ENCODE assay signal across 8 cellular contexts in the genomic region with DNA sequence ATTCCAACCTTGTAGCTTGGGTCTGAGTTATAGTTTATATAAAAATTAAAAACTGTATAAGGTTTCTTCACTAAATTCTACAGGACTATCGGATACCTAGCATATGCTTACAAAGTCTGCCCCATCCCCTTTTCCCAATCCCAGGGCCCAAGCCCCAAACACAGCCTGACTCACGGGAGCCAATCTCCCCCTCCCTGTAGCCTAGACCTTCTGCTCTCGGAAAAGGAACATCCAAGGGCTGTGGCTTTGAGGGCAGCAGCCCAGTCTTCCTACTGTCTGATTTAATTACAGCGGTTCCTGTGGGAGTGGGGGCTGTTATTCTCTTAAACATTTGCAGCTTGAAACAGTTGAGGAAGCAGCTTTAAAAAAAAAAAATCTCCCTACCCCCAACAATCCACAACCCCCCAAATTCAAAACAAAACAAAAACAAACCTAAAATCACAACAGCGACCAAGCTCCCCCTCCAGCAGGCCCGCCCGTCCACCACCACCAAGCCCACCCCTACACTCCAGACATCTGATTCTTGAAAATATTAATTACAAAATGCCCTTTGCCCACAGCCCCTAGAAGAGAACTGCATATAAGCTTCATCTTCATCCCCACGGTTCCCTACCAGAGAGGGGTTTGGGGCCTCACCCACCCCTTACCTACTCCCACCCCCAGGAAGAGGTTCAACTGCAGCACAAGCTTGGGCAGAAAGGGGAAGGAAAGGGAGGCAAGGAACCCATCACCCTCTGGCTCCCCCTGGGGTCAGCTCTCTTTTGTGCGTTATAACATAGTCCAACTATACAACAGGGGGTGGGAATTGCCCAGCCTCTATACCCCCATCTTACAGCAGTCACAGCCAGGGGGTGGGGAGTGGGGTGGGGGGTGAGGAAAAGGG. TPM values are rescaled to one million over a fixed set of nuclear protein-coding genes. Genes with fewer than 3 reads are reported as not detected.
DNase-seq lines count a peak whose midpoint lies in the region; TF ChIP-seq lines count a peak whose summit lies in the region.

No MANE protein-coding gene starts in this region.

- intact Hi-C loops in vagina (cut with DNase I), result loop anchor here (10.0 kb wide), 1 partner anchor 1735 kb away; no protein-coding TSS in a partner anchor

- H3K36me3 ChIP-seq in vagina, result peaks cover 0 to 33% of the 10 kb centered on the region in 2 donors

- DNase-seq in Caki2 (ENCODE audit: low read depth), result peak; percentile 18
- peak in 51 of 76 experiments; percentile 4 to 67 (median 30) for DNase-seq in HUDEP-2 (lab: John Stamatoyannopoulos, UW; ENCODE audit: unreplicated experiment in 76 of 76)
- peak; percentile 29 to 32 for DNase-seq in SW 1271 (lab: John Stamatoyannopoulos, UW)
- no peak for DNase-seq in caudate nucleus (lab: John Stamatoyannopoulos, UW)
- no peak for DNase-seq in vagina (ENCODE audit: extremely low spot score in 2 of 2)
- DNase-seq in effector CD4-positive, alpha-beta T cell, result no peak
- DNase-seq in epidermal melanocyte (ENCODE audit: insufficient read length, low spot score), result no peak

- peak overlapping the region; percentile 84 for H3K4me3 ChIP-seq in mononuclear cell (ENCODE audit: low read length)
- peak overlapping the region in 1 of 2 donors; percentile 87 for H3K4me3 ChIP-seq in vagina

- H3K27me3 ChIP-seq in mononuclear cell (ENCODE audit: insufficient read depth, low read length) (no peaks in the 10 kb centered on the region), vagina (no peaks in the 10 kb centered on the region)

- in situ Hi-C loops in Caki2 (cut with HindIII; ENCODE audit: low pct_unique_long_range_greater_than_20kb, low sequenced_read_pairs), result no loop called here

- no peak for TF ChIP-seq CTCF in vagina (IDR thresholded peaks at IDR 0.05)

- TF ChIP-seq POLR2A in vagina (IDR thresholded peaks at IDR 0.05), result no peak

- H3K9me3 ChIP-seq in mononuclear cell (ENCODE audit: low read depth, low read length) (no peaks in the 10 kb centered on the region), vagina (no peaks in the 10 kb centered on the region)

- peaks cover 27% of the 10 kb centered on the region for H3K4me1 ChIP-seq in mononuclear cell (ENCODE audit: insufficient read depth, low read length)
- peaks cover 14% of the 10 kb centered on the region for H3K4me1 ChIP-seq in vagina

- H3K27ac ChIP-seq in caudate nucleus (ENCODE audit: low read depth, low read length) (peak overlapping the region; percentile 58), vagina (peak overlapping the region; percentile 88)

RNA-seq across cellular contexts. Expression of gene PRKAG1, which starts 1.1 kb away (rescaled TPM):
- 107 and 124 TPM in 2 replicates for total RNA-seq in Caki2 (2014; rRNA removed; shearing (Covaris generic); ENCODE audit: low replicate concordance)
- total RNA-seq in mononuclear cell (29.8 TPM), vagina (67.0 TPM)

RNA-seq across cellular contexts. Expression of gene DDN, which starts 20.5 kb away (rescaled TPM):
- total RNA-seq in Caki2 (2014; rRNA removed; shearing (Covaris generic); ENCODE audit: low replicate concordance), result not detected in 2 replicates
- total RNA-seq in mononuclear cell (0.21 TPM), vagina (not detected)

RNA-seq across cellular contexts. Expression of gene KMT2D, which starts 40.9 kb away (rescaled TPM):
- 10.7 and 15.2 TPM in 2 replicates for total RNA-seq in Caki2 (2014; rRNA removed; shearing (Covaris generic); ENCODE audit: low replicate concordance)
- total RNA-seq in mononuclear cell, result 47.8 TPM
- 38.8 TPM for total RNA-seq in vagina

RNA-seq across cellular contexts. Expression of gene WNT1, which starts 41.6 kb away (rescaled TPM):
- total RNA-seq in Caki2 (2014; rRNA removed; shearing (Covaris generic); ENCODE audit: low replicate concordance), result not detected in 2 replicates
- total RNA-seq in mononuclear cell, result 0.10 TPM
- not detected for total RNA-seq in vagina

RNA-seq across cellular contexts. Expression of gene WNT10B, which starts 48.1 kb away (rescaled TPM):
- 1.1 TPM in 1 of 2 replicates, not detected in the other for total RNA-seq in Caki2 (2014; rRNA removed; shearing (Covaris generic); ENCODE audit: low replicate concordance)
- total RNA-seq in mononuclear cell (0.94 TPM), vagina (4.7 TPM)

Comparison
In these comparisons a context has a peak if more than half of its experiments do, and no peak if none do; other contexts are left out.
1. DNase-seq: peak in Caki2 (single experiment), HUDEP-2 (51 of 76) and SW 1271 (2 of 2); none in caudate nucleus (0 of 61), vagina (0 of 2), effector CD4-positive, alpha-beta T cell (single experiment) and epidermal melanocyte (single experiment).